Comparison of ENCODE assay signal across 2 cellular contexts in genomic region chr3:133868166-133868565, GRCh38.
TF ChIP-seq lines count a peak whose summit lies in the region.

No MANE protein-coding gene starts in this region.

TF ChIP-seq in HepG2, 621 proteins besides CTCF, POLR2A, EP300 and RAD21:
- TF ChIP-seq PHF20 (CRISPR knock-in tag; IDR thresholded peaks at IDR 0.05) = no peak
- no peak for TF ChIP-seq NAIF1 (CRISPR knock-in tag; IDR thresholded peaks at IDR 0.05; ENCODE audit: borderline replicate concordance)
- no peak for TF ChIP-seq ZSCAN22 (CRISPR knock-in tag; IDR thresholded peaks at IDR 0.05)
- TF ChIP-seq EHMT2 (IDR thresholded peaks at IDR 0.05; ENCODE audit: borderline replicate concordance, low read depth, low read length) = no peak
- TF ChIP-seq PRMT3 (CRISPR knock-in tag; IDR thresholded peaks at IDR 0.05; ENCODE audit: borderline replicate concordance, low read depth) = no peak
- TF ChIP-seq RXRB (CRISPR knock-in tag; IDR thresholded peaks at IDR 0.05; ENCODE audit: borderline replicate concordance) = no peak
- TF ChIP-seq ZNF180 (CRISPR knock-in tag; IDR thresholded peaks at IDR 0.05; ENCODE audit: borderline replicate concordance, low read depth) = no peak
- no peak for TF ChIP-seq ZSCAN21 (CRISPR knock-in tag; IDR thresholded peaks at IDR 0.05; ENCODE audit: borderline replicate concordance)
- TF ChIP-seq HHEX (CRISPR knock-in tag; IDR thresholded peaks at IDR 0.05) = no peak
- TF ChIP-seq ZFP36 (IDR thresholded peaks at IDR 0.05; ENCODE audit: borderline replicate concordance, low read depth, low read length, partially characterized antibody) = no peak
- no peak for TF ChIP-seq RARA (CRISPR knock-in tag; IDR thresholded peaks at IDR 0.05)
- TF ChIP-seq ZNF766 (CRISPR knock-in tag; IDR thresholded peaks at IDR 0.05; ENCODE audit: borderline replicate concordance) = no peak
- no peak for TF ChIP-seq FOXO4 (CRISPR knock-in tag; conservative IDR thresholded peaks at IDR 0.05)
- TF ChIP-seq, protein P1, sequence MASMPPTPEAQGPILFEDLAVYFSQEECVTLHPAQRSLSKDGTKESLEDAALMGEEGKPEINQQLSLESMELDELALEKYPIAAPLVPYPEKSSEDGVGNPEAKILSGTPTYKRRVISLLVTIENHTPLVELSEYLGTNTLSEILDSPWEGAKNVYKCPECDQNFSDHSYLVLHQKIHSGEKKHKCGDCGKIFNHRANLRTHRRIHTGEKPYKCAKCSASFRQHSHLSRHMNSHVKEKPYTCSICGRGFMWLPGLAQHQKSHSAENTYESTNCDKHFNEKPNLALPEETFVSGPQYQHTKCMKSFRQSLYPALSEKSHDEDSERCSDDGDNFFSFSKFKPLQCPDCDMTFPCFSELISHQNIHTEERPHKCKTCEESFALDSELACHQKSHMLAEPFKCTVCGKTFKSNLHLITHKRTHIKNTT (CRISPR knock-in tag; IDR thresholded peaks at IDR 0.05) = no peak
- TF ChIP-seq NFE2L2 (IDR thresholded peaks at IDR 0.05; ENCODE audit: low read length) = no peak
TF ChIP-seq in HepG2: peak in this region for 0.

TF ChIP-seq in SK-N-SH, 30 proteins besides CTCF, POLR2A, EP300 and RAD21:
- TF ChIP-seq, protein P2, sequence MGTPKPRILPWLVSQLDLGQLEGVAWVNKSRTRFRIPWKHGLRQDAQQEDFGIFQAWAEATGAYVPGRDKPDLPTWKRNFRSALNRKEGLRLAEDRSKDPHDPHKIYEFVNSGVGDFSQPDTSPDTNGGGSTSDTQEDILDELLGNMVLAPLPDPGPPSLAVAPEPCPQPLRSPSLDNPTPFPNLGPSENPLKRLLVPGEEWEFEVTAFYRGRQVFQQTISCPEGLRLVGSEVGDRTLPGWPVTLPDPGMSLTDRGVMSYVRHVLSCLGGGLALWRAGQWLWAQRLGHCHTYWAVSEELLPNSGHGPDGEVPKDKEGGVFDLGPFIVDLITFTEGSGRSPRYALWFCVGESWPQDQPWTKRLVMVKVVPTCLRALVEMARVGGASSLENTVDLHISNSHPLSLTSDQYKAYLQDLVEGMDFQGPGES (IDR thresholded peaks at IDR 0.05; ENCODE audit: low read depth, low read length) = no peak
- TF ChIP-seq JUND (IDR thresholded peaks at IDR 0.05) (no peak), POLR2AphosphoS5 (IDR thresholded peaks at IDR 0.05; ENCODE audit: low read depth, low read length) (no peak), TAF1 (IDR thresholded peaks at IDR 0.05; ENCODE audit: borderline replicate concordance, low read depth, low read length) (no peak), MEF2A (IDR thresholded peaks at IDR 0.05; ENCODE audit: borderline replicate concordance, low read depth) (no peak), REST (IDR thresholded peaks at IDR 0.05; ENCODE audit: low read depth, low read length) (no peak), TCF12 (IDR thresholded peaks at IDR 0.05) (no peak), FOSL2 (IDR thresholded peaks at IDR 0.05; ENCODE audit: borderline replicate concordance, low read depth) (no peak), ELF1 (IDR thresholded peaks at IDR 0.05) (no peak), GATA2 (CRISPR knock-in tag; IDR thresholded peaks at IDR 0.05) (no peak), RCOR1 (IDR thresholded peaks at IDR 0.05; ENCODE audit: low read length) (no peak), NFIC (IDR thresholded peaks at IDR 0.05; ENCODE audit: borderline replicate concordance) (no peak), MXI1 (IDR thresholded peaks at IDR 0.05; ENCODE audit: low read depth, low read length) (no peak)
- TF ChIP-seq, protein P3, sequence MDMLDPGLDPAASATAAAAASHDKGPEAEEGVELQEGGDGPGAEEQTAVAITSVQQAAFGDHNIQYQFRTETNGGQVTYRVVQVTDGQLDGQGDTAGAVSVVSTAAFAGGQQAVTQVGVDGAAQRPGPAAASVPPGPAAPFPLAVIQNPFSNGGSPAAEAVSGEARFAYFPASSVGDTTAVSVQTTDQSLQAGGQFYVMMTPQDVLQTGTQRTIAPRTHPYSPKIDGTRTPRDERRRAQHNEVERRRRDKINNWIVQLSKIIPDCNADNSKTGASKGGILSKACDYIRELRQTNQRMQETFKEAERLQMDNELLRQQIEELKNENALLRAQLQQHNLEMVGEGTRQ (IDR thresholded peaks at IDR 0.05; ENCODE audit: borderline replicate concordance, low read depth, low read length) = no peak
- TF ChIP-seq, protein P4, sequence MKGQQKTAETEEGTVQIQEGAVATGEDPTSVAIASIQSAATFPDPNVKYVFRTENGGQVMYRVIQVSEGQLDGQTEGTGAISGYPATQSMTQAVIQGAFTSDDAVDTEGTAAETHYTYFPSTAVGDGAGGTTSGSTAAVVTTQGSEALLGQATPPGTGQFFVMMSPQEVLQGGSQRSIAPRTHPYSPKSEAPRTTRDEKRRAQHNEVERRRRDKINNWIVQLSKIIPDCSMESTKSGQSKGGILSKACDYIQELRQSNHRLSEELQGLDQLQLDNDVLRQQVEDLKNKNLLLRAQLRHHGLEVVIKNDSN (IDR thresholded peaks at IDR 0.05; ENCODE audit: borderline replicate concordance, low read depth) = no peak
- TF ChIP-seq, protein P5, sequence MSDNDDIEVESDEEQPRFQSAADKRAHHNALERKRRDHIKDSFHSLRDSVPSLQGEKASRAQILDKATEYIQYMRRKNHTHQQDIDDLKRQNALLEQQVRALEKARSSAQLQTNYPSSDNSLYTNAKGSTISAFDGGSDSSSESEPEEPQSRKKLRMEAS (IDR thresholded peaks at IDR 0.05; ENCODE audit: low read depth) = no peak
- TF ChIP-seq, protein P6, sequence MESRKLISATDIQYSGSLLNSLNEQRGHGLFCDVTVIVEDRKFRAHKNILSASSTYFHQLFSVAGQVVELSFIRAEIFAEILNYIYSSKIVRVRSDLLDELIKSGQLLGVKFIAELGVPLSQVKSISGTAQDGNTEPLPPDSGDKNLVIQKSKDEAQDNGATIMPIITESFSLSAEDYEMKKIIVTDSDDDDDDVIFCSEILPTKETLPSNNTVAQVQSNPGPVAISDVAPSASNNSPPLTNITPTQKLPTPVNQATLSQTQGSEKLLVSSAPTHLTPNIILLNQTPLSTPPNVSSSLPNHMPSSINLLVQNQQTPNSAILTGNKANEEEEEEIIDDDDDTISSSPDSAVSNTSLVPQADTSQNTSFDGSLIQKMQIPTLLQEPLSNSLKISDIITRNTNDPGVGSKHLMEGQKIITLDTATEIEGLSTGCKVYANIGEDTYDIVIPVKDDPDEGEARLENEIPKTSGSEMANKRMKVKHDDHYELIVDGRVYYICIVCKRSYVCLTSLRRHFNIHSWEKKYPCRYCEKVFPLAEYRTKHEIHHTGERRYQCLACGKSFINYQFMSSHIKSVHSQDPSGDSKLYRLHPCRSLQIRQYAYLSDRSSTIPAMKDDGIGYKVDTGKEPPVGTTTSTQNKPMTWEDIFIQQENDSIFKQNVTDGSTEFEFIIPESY (IDR thresholded peaks at IDR 0.05; ENCODE audit: borderline replicate concordance, low read depth) = no peak
- TF ChIP-seq, protein P7, sequence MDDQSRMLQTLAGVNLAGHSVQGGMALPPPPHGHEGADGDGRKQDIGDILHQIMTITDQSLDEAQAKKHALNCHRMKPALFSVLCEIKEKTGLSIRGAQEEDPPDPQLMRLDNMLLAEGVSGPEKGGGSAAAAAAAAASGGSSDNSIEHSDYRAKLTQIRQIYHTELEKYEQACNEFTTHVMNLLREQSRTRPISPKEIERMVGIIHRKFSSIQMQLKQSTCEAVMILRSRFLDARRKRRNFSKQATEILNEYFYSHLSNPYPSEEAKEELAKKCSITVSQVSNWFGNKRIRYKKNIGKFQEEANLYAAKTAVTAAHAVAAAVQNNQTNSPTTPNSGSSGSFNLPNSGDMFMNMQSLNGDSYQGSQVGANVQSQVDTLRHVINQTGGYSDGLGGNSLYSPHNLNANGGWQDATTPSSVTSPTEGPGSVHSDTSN (IDR thresholded peaks at IDR 0.05) = no peak
